Comparison of ENCODE assay signal across 28 cellular contexts in genomic region chr20:50953821-50954220, GRCh38. TPM values are rescaled to one million over a fixed set of nuclear protein-coding genes. Genes with fewer than 3 reads are reported as not detected.
A peak's percentile ranks its signal among the peaks of the same experiment; 100 is the strongest.
DNase-seq lines count a peak whose midpoint lies in the region; ATAC-seq, FAIRE-seq and TF ChIP-seq lines count a peak whose summit lies in the region.
"Had no signal": no experiment of that assay in that cellular context is flagged by ENCODE, and none has a peak within 500 bp of the region (broad histone marks: within the 10 kb centered on the region; RNA-seq: fewer than 3 reads in every experiment).

No MANE protein-coding gene starts in this region.

- POLR2A ChIA-PET in GM10248 (lab: Yijun Ruan, JAX), result no interaction called here

- peaks cover 64% of the 10 kb centered on the region for H3K36me3 ChIP-seq in DND-41 (ENCODE audit: insufficient read depth, low read length)
- peaks cover 12% of the 10 kb centered on the region; the same call in 1 of the 2 replicates for H3K36me3 ChIP-seq in KMS-11 (ENCODE audit: insufficient read depth)
- peaks cover 36% of the 10 kb centered on the region for H3K36me3 ChIP-seq in astrocyte (ENCODE audit: insufficient read depth, low read length)

- no peak overlapping the region for H3K27ac Mint-ChIP-seq in astrocyte (ENCODE audit: unreplicated experiment)
- H3K27ac Mint-ChIP-seq: IgD-negative memory B cell had no signal

- H3K36me3 Mint-ChIP-seq in astrocyte (ENCODE audit: low read depth, unreplicated experiment), result peaks cover 4% of the 10 kb centered on the region
- H3K36me3 Mint-ChIP-seq: IgD-negative memory B cell had no signal

- H3K9me3 ChIP-seq in DND-41 (ENCODE audit: insufficient read depth, low read length, severe bottlenecking), result no peaks in the 10 kb centered on the region
- no peaks in the 10 kb centered on the region for H3K9me3 ChIP-seq in astrocyte (ENCODE audit: insufficient read depth, low read depth, low read length)

- H3K4me1 Mint-ChIP-seq in astrocyte (ENCODE audit: low read depth, unreplicated experiment), result peaks cover 36% of the 10 kb centered on the region

- 0 out of 2 replicates have a peak overlapping the region, but pooled peaks have one; percentile 6 for H3K4me2 ChIP-seq in DND-41 (ENCODE audit: insufficient read depth, low read length)
- peak overlapping the region; percentile 87 for H3K4me2 ChIP-seq in KMS-11
- no peak overlapping the region for H3K4me2 ChIP-seq in astrocyte (ENCODE audit: low read length)
- H3K4me2 ChIP-seq: PC-9 had no signal

- H3K4me3 ChIP-seq in DND-41 (ENCODE audit: low read depth in 1 of 2, low read length in 2 of 2), result no peak overlapping the region
- H3K4me3 ChIP-seq in KMS-11 (IDR thresholded peaks at IDR 0.05; ENCODE audit: insufficient read depth, low read depth, low read length), result no peak overlapping the region
- H3K4me3 ChIP-seq in astrocyte (ENCODE audit: insufficient read depth, low read depth, low read length), result no peak overlapping the region
- H3K4me3 ChIP-seq: PC-9 had no signal

- H3K27me3 ChIP-seq in DND-41 (ENCODE audit: insufficient read depth, low read length, poor library complexity) (no peaks in the 10 kb centered on the region), KMS-11 (ENCODE audit: insufficient read depth, low read depth) (no peaks in the 10 kb centered on the region), astrocyte (ENCODE audit: insufficient read depth, low read length) (no peaks in the 10 kb centered on the region)

- H3K27me3 Mint-ChIP-seq in astrocyte (ENCODE audit: low read depth, unreplicated experiment), result no peaks in the 10 kb centered on the region
- H3K27me3 Mint-ChIP-seq: CD4-positive, alpha-beta memory T cell; IgD-negative memory B cell had no signal

- TF ChIP-seq CTCF in DND-41 (IDR thresholded peaks at IDR 0.05; ENCODE audit: borderline replicate concordance, extremely low read depth, low read length, poor library complexity, severe bottlenecking), result no peak
- no peak for TF ChIP-seq CTCF in KMS-11 (conservative IDR thresholded peaks at IDR 0.05; ENCODE audit: low read depth, low read length)
- TF ChIP-seq CTCF in astrocyte (IDR thresholded peaks at IDR 0.05; ENCODE audit: insufficient read depth, low read depth, low read length), result no peak
- no peak for TF ChIP-seq CTCF in GM10248 (IDR thresholded peaks at IDR 0.05; ENCODE audit: control extremely low read depth, extremely low read depth, low read depth, missing control alignments)

- no peak for FAIRE-seq in astrocyte (lab: Jason Lieb, UNC)
- FAIRE-seq: GM19239, H54 had no signal

- H4K20me1 ChIP-seq in DND-41 (ENCODE audit: insufficient read depth, low read length), result peaks cover 39% of the 10 kb centered on the region
- H4K20me1 ChIP-seq in KMS-11 (ENCODE audit: insufficient read depth), result no peaks in the 10 kb centered on the region
- peaks cover 67% of the 10 kb centered on the region for H4K20me1 ChIP-seq in astrocyte (ENCODE audit: insufficient read depth, low read length)

- H3K9ac ChIP-seq in DND-41 (ENCODE audit: low read depth, low read length) (no peak overlapping the region), KMS-11 (peak overlapping the region; percentile 11; the same call in 1 of the 2 replicates), astrocyte (ENCODE audit: low read length) (no peak overlapping the region)

- CTCF ChIA-PET in GM10248 (lab: Yijun Ruan, JAX), result no interaction called here

- H2AFZ ChIP-seq in DND-41 (ENCODE audit: low read depth, low read length), result no peak overlapping the region
- no peak overlapping the region for H2AFZ ChIP-seq in KMS-11 (ENCODE audit: low read depth)
- H2AFZ ChIP-seq in astrocyte (ENCODE audit: low read depth, low read length), result no peak overlapping the region
- H2AFZ ChIP-seq: PC-9 had no signal

- DNase-seq in DND-41 (no peak), astrocyte (ENCODE audit: low read depth) (no peak), kidney tubule cell (ENCODE audit: low spot score) (peak; percentile 58), cerebellum (ENCODE audit: low spot score) (no peak), GM19240 (ENCODE audit: insufficient read length, low spot score) (no peak), GM10248 (ENCODE audit: extremely low spot score) (no peak)
- DNase-seq: C1 segment of cervical spinal cord; CD4-positive, alpha-beta memory T cell; COR-L47; DMS79; GF-D8; MV-4-11; NCI-H1105 treated with DMSO at 0.1 percent for 48 hours; NCI-H146; NCI-H1930; NCI-H2107; NCI-H446; NCI-H524 treated with DMSO at 0.1 percent for 48 hours; NCI-H774; NK-92 treated with Interleukin-12 subunit alpha and Interleukin-12 subunit beta, amount 100 ng/mL, for 24 hours; PC-9; RPMI8226; SHP77 had no signal

- no peak overlapping the region for H3K27ac ChIP-seq in DND-41 (ENCODE audit: low read length)
- H3K27ac ChIP-seq in KMS-11, result peak overlapping the region; percentile 71
- H3K27ac ChIP-seq in astrocyte (ENCODE audit: low read depth, low read length), result no peak overlapping the region
- H3K27ac ChIP-seq: HL-60, PC-9 had no signal

- ATAC-seq in DND-41 (ENCODE audit: insufficient read depth, low read depth), result no peak

- peaks cover 90% of the 10 kb centered on the region for H3K79me2 ChIP-seq in DND-41 (ENCODE audit: insufficient read depth, low read length)
- H3K79me2 ChIP-seq in KMS-11 (ENCODE audit: insufficient read depth, low read depth), result peaks cover 89% of the 10 kb centered on the region
- peaks cover 94% of the 10 kb centered on the region for H3K79me2 ChIP-seq in astrocyte (ENCODE audit: insufficient read depth, low read length)

- H3K9me3 Mint-ChIP-seq in astrocyte (ENCODE audit: unreplicated experiment), result no peaks in the 10 kb centered on the region
- H3K9me3 Mint-ChIP-seq: IgD-negative memory B cell had no signal

- peak overlapping the region; percentile 50 for H3K4me3 Mint-ChIP-seq in astrocyte (ENCODE audit: unreplicated experiment)
- H3K4me3 Mint-ChIP-seq: CD4-positive, alpha-beta memory T cell had no signal

- H3K4me1 ChIP-seq in DND-41 (ENCODE audit: insufficient read depth, low read length) (peaks cover 37% of the 10 kb centered on the region), KMS-11 (ENCODE audit: low read depth, poor library complexity, severe bottlenecking) (peaks cover 69% of the 10 kb centered on the region), astrocyte (ENCODE audit: insufficient read depth, low read length) (peaks cover 10% of the 10 kb centered on the region)

RNA-seq across cellular contexts. Expression of gene DPM1, which starts 4.5 kb away (rescaled TPM):
- total RNA-seq in astrocyte (57.9 and 63.4 TPM in 2 replicates), cerebellum (23.6 TPM)

RNA-seq across cellular contexts. Expression of gene MOCS3, which starts 4.8 kb away (rescaled TPM):
- total RNA-seq in astrocyte (5.8 and 6.3 TPM in 2 replicates), cerebellum (5.5 TPM)

RNA-seq across cellular contexts. Expression of gene ADNP, which starts 22.6 kb away (rescaled TPM):
- total RNA-seq in astrocyte, result 63.9 and 72.1 TPM in 2 replicates
- total RNA-seq in cerebellum, result 84.3 TPM
